1 cellular context compared by ENCODE assay signal in genomic region chrX:65755786-65756185, GRCh38.
TF ChIP-seq lines count a peak whose summit lies in the region.

No MANE protein-coding gene starts in this region.

TF ChIP-seq in GM23338, 12 proteins besides CTCF, POLR2A, EP300 and RAD21 (continued from another document):
- TF ChIP-seq ZNF462 (CRISPR knock-in tag; IDR thresholded peaks at IDR 0.05): no peak
TF ChIP-seq in GM23338: peak in this region for 0.
